24 cellular contexts compared by ENCODE assay signal in the genomic region with DNA sequence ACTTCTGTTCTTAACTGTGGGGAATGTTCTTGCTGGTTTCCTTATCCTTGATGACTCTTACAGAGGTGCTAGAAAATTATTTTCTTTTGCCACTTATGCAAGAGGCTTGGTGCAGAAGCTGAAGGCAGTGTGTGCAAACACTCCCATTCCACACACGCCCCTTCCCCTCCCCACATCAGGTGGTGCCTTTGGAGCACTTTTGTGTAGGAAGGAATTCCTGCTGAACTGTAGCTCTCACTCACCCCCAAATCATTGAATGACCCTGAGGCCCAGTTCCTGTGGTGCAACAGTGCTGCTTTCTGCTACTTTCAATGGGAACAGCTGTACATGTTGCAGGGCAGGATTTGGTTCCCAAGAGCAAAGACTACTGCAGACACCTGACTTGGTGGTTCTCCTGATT.
"Had no signal": no experiment of that assay in that cellular context is flagged by ENCODE, and none has a peak within 500 bp of the region (broad histone marks: within the 10 kb centered on the region; RNA-seq: fewer than 3 reads in every experiment).

No MANE protein-coding gene starts in this region.

- H3K27me3 ChIP-seq: adrenal gland, cardiac muscle cell, foreskin keratinocyte, stomach had no signal

- H3K4me3 Mint-ChIP-seq: activated T-helper 1 cell treated with anti-CD3 and anti-CD28 coated beads, Interleukin-12 subunit alpha, Interleukin-12 subunit beta, Interleukin-2, Interleukin-4 antibody, amounts not matched to agents 30 ng/mL and 10 ng/mL and 1 ng/mL, durations not matched to agents 14 hours and 24 hours and 36 hours; dendritic cell treated with granulocyte-macrophage colony-stimulating factor and Interleukin-4, amounts not matched to agents 40 ng/mL and 50 ng/mL, for 4 days; mesothelial cell of epicardium; natural killer cell treated with Interleukin-12 subunit alpha and Interleukin-12 subunit beta and Interleukin-15 and Interleukin-18, amount 100 ng/mL, for 72 hours had no signal

- H3K4me1 Mint-ChIP-seq: mesothelial cell of epicardium had no signal

- H3K27me3 Mint-ChIP-seq: dendritic cell treated with granulocyte-macrophage colony-stimulating factor and Interleukin-4, amounts not matched to agents 40 ng/mL and 50 ng/mL, for 4 days; natural killer cell treated with Interleukin-12 subunit alpha and Interleukin-12 subunit beta and Interleukin-15 and Interleukin-18, amount 100 ng/mL, for 72 hours had no signal

- H3K27ac ChIP-seq: adrenal gland, cardiac muscle cell, foreskin keratinocyte, stomach had no signal

- H3K9me3 ChIP-seq: adrenal gland, stomach had no signal

- H3K4me1 ChIP-seq: adrenal gland, foreskin keratinocyte, stomach had no signal

- H3K9me3 Mint-ChIP-seq: activated naive CD4-positive, alpha-beta T cell treated with anti-CD3 and anti-CD28 coated beads, Interleukin-2, amount 50 U/mL, for 72 hours; activated T-helper 1 cell treated with anti-CD3 and anti-CD28 coated beads, Interleukin-12 subunit alpha, Interleukin-12 subunit beta, Interleukin-2, Interleukin-4 antibody, amounts not matched to agents 30 ng/mL and 10 ng/mL and 1 ng/mL, durations not matched to agents 14 hours and 24 hours and 36 hours; dendritic cell treated with granulocyte-macrophage colony-stimulating factor and Interleukin-4, amounts not matched to agents 40 ng/mL and 50 ng/mL, for 4 days; mesothelial cell of epicardium; natural killer cell treated with Interleukin-12 subunit alpha and Interleukin-12 subunit beta and Interleukin-15 and Interleukin-18, amount 100 ng/mL, for 72 hours had no signal

- H3K27ac Mint-ChIP-seq: activated naive CD4-positive, alpha-beta T cell treated with anti-CD3 and anti-CD28 coated beads, Interleukin-2, amount 50 U/mL, for 72 hours; activated T-helper 1 cell treated with anti-CD3 and anti-CD28 coated beads, Interleukin-12 subunit alpha, Interleukin-12 subunit beta, Interleukin-2, Interleukin-4 antibody, amounts not matched to agents 30 ng/mL and 10 ng/mL and 1 ng/mL, durations not matched to agents 14 hours and 24 hours and 36 hours; dendritic cell treated with granulocyte-macrophage colony-stimulating factor and Interleukin-4, amounts not matched to agents 40 ng/mL and 50 ng/mL, for 4 days; mesothelial cell of epicardium had no signal

- H3K4me3 ChIP-seq: adrenal gland, cardiac muscle cell, stomach had no signal

- DNase-seq: activated gamma-delta T cell treated with Interleukin-2 at 50 U/mL for 16 hours; adrenal gland; effector memory CD4-positive, alpha-beta T cell; foreskin keratinocyte; glutamatergic neuron; hypothalamus; islet precursor cell; left colon; occipital lobe; posterior cingulate gyrus; retina; stimulated activated CD4-positive, alpha-beta T cell treated with anti-CD3 and anti-CD28 coated beads, Interleukin-12 subunit alpha, Interleukin-12 subunit beta, amount 100 ng/mL, for 4 hours; stimulated activated CD4-positive, alpha-beta T cell treated with anti-CD3 and anti-CD28 coated beads, Interleukin-1b, Interleukin-23, amount 100 ng/mL, for 48 hours; stomach; T-helper 1 cell; T1000; trophoblast cell had no signal

- ATAC-seq: activated CD4-positive, CD25-positive, alpha-beta regulatory T cell treated with anti-CD3 and anti-CD28 coated beads, Interleukin-2, amount 50 U/mL, for 24 hours; activated naive CD4-positive, alpha-beta T cell treated with anti-CD3 and anti-CD28 coated beads, Interleukin-2, amount 50 U/mL, for 72 hours; foreskin keratinocyte; natural killer cell treated with Interleukin-12 subunit alpha and Interleukin-12 subunit beta and Interleukin-15 and Interleukin-18, amount 100 ng/mL, for 72 hours had no signal
